ENCODE assay signal across 14 cellular contexts in the genomic region with DNA sequence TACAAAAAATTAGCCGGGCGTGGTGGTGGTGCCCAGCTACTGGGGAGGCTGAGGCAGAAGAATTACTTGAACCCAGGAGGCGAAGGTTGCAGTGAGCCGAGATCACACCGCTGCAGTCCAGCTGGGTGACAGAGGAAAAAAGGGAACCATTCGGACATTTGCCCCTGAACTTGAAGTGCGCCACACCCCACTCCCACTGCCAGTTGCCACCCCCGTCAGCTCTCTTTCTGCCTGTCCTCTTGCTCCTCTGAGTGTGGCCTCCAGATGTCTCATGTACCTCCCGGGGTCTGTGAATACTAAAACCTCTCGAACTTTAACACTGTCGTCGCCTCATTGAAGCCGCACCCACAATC. TPM values are rescaled to one million over a fixed set of nuclear protein-coding genes. Genes with fewer than 3 reads are reported as not detected.
DNase-seq lines count a peak whose midpoint lies in the region; ATAC-seq and TF ChIP-seq lines count a peak whose summit lies in the region.
"Had no signal": no experiment of that assay in that cellular context is flagged by ENCODE, and none has a peak within 500 bp of the region (broad histone marks: within the 10 kb centered on the region; RNA-seq: fewer than 3 reads in every experiment).

No MANE protein-coding gene starts in this region.

- H3K14ac ChIP-seq in trophoblast cell (ENCODE audit: low read length) = peak overlapping the region; percentile 67

- H3K27ac ChIP-seq in heart right ventricle (peak overlapping the region; percentile 87 to 98 (median 94)), trophoblast cell (ENCODE audit: low read depth, low read length) (peak overlapping the region; percentile 42)

- H2BK5ac ChIP-seq in trophoblast cell (ENCODE audit: low read depth, low read length, poor library complexity) = peak overlapping the region; percentile 76

- H3K4me1 ChIP-seq in heart right ventricle = peaks cover 13 to 72% (median 34%) of the 10 kb centered on the region in 9 donors
- H3K4me1 ChIP-seq in trophoblast cell (ENCODE audit: control insufficient read depth in 1 of 2, insufficient read depth in 2 of 2, low read length in 2 of 2) = peaks cover 7 to 12% of the 10 kb centered on the region in 2 experiments

- H3K4me3 ChIP-seq in heart right ventricle = peak overlapping the region in 6 of 10 donors; percentile 12 to 52 (median 20)
- H3K4me3 ChIP-seq in trophoblast cell (ENCODE audit: low read depth, low read length) = no peak overlapping the region

- no peak overlapping the region for H2AFZ ChIP-seq in trophoblast cell (ENCODE audit: insufficient read depth, low read length, poor library complexity)

- no peak for TF ChIP-seq CTCF in heart right ventricle (IDR thresholded peaks at IDR 0.05)

- H2BK12ac ChIP-seq in trophoblast cell (ENCODE audit: low read length) = peak overlapping the region; percentile 55

- no peak overlapping the region for H3K23ac ChIP-seq in trophoblast cell (ENCODE audit: low read length)

- intact Hi-C loops in Right ventricle myocardium inferior (cut with DNase I) (no loop called here), cardiac septum (cut with DNase I) (loop anchor here (2.0 to 5.0 kb wide), 2 partner anchors 97 to 110 kb away; no protein-coding TSS in a partner anchor), heart right ventricle (cut with DNase I) (loop anchor here in 2 of 10 donors (5.0 kb wide), 1 partner anchor 112 kb away; no protein-coding TSS in a partner anchor)

- H2AK5ac ChIP-seq in trophoblast cell (ENCODE audit: low read length) = peak overlapping the region; percentile 9

- H4K8ac ChIP-seq in trophoblast cell (ENCODE audit: low read depth, low read length) = peak overlapping the region; percentile 50

- H3K9me3 ChIP-seq in heart right ventricle (no peaks in the 10 kb centered on the region), trophoblast cell (ENCODE audit: insufficient read depth, low read depth, low read length) (peaks cover 11% of the 10 kb centered on the region)

- no peak overlapping the region for H4K12ac ChIP-seq in trophoblast cell (ENCODE audit: low read depth, low read length)

- 49 to 50% methylated on average over 13 of the region's 13 CpGs for WGBS in heart right ventricle, 2 donors
- no CpG with 5 or more reads among the region's 13 CpGs for WGBS in trophoblast cell (ENCODE audit: extremely low coverage, insufficient coverage, insufficient read length)

- H4K91ac ChIP-seq in trophoblast cell (ENCODE audit: low read depth, low read length) = peak overlapping the region; percentile 94

- peaks cover 16% of the 10 kb centered on the region for H3K79me1 ChIP-seq in trophoblast cell (ENCODE audit: low read length)

- DNase-seq in Right ventricle myocardium inferior (ENCODE audit: missing footprints) = peak; percentile 72
- DNase-seq in cardiac septum (ENCODE audit: low spot score) = no peak
- peak in 1 of 2 donors; percentile 43 for DNase-seq in heart right ventricle
- DNase-seq in trophoblast cell = no peak
- DNase-seq in stimulated activated CD4-positive, alpha-beta T cell treated with anti-CD3 and anti-CD28 coated beads, Interleukin-4, amount 100 ng/mL, for 24 hours = no peak
- no peak for DNase-seq in germinal center (ENCODE audit: low spot score)
- DNase-seq: DMS 273 treated with DMSO at 0.1 percent for 48 hours, NCI-H1105 treated with DMSO at 0.1 percent for 48 hours had no signal

- H3K18ac ChIP-seq in trophoblast cell (ENCODE audit: low read length) = peak overlapping the region; percentile 54

- H3K9ac ChIP-seq in trophoblast cell (ENCODE audit: low read length) = no peak overlapping the region

- peak overlapping the region; percentile 85 for H2BK120ac ChIP-seq in trophoblast cell (ENCODE audit: insufficient read depth, low read length, poor library complexity)

- H3K27me3 ChIP-seq in heart right ventricle (no peaks in the 10 kb centered on the region), trophoblast cell (ENCODE audit: insufficient read depth, low read length) (no peaks in the 10 kb centered on the region)

- ATAC-seq in Right ventricle myocardium inferior (peak; percentile 30), heart right ventricle (peak in 7 of 8 donors; percentile 17 to 53 (median 38)), HG02623 (IDR thresholded peaks at IDR 0.05; ENCODE audit: unreplicated experiment) (no peak), GM18519 (IDR thresholded peaks at IDR 0.05; ENCODE audit: low FRiP score, unreplicated experiment) (no peak)

- H3K4me2 ChIP-seq in trophoblast cell (ENCODE audit: low read length) = no peak overlapping the region

- no peaks in the 10 kb centered on the region for H3K79me2 ChIP-seq in trophoblast cell (ENCODE audit: control insufficient read depth, insufficient read depth, low read length, poor library complexity)

- H3K4ac ChIP-seq in trophoblast cell (ENCODE audit: low read depth, low read length) = peak overlapping the region; percentile 6

- H3K36me3 ChIP-seq in heart right ventricle = no peaks in the 10 kb centered on the region
- no peaks in the 10 kb centered on the region for H3K36me3 ChIP-seq in trophoblast cell (ENCODE audit: control insufficient read depth in 1 of 2, insufficient read depth in 2 of 2, low read length in 2 of 2)

RNA-seq across cellular contexts. Expression of a gene that starts 4.0 kb away (rescaled TPM):
- total RNA-seq in Right ventricle myocardium inferior (7.2 TPM), cardiac septum (3.2 TPM), heart right ventricle (10 to 100 TPM in 1 of 10 donors, 1 to 10 TPM in 9; 1.3 to 16.5 (median 3.3) TPM)
- 1 to 10 TPM in 1 of 2 donors, under 1 TPM in 1; 0.73 to 2.0 TPM for polyA plus RNA-seq in heart right ventricle
- 0.03 and 0.04 TPM in 2 replicates for polyA plus RNA-seq in trophoblast cell (2013)
- total RNA-seq: A172, progenitor cell of endocrine pancreas had no signal

RNA-seq across cellular contexts. Expression of a gene that starts 38.0 kb away (rescaled TPM):
- 0.95 TPM for total RNA-seq in Right ventricle myocardium inferior
- 1.4 TPM for total RNA-seq in cardiac septum
- total RNA-seq in heart right ventricle = 1 to 10 TPM in 4 of 10 donors, under 1 TPM in 6; 0.17 to 5.8 (median 0.54) TPM
- polyA plus RNA-seq in heart right ventricle = under 1 TPM in 1 of 2 donors, not detected in 1; 0.67 TPM
- polyA plus RNA-seq in trophoblast cell (2013) = not detected in 2 replicates
- total RNA-seq: A172, dermis microvascular lymphatic vessel endothelial cell, lung microvascular endothelial cell, progenitor cell of endocrine pancreas had no signal

RNA-seq across cellular contexts. Expression of a gene that starts 47.3 kb away (rescaled TPM):
- 5.3 TPM for total RNA-seq in Right ventricle myocardium inferior
- 5.4 TPM for total RNA-seq in cardiac septum
- 10 to 100 TPM in 2 of 10 donors, 1 to 10 TPM in 8; 1.5 to 16.9 (median 4.0) TPM for total RNA-seq in heart right ventricle
- 1 to 10 TPM in 1 of 2 donors, under 1 TPM in 1; 0.95 to 4.4 TPM for polyA plus RNA-seq in heart right ventricle
- polyA plus RNA-seq in trophoblast cell (2013) = 0.18 and 0.22 TPM in 2 replicates
- total RNA-seq: A172, dermis microvascular lymphatic vessel endothelial cell, lung microvascular endothelial cell, progenitor cell of endocrine pancreas had no signal

Comparison
In these comparisons a context has a peak if more than half of its experiments do, and no peak if none do; other contexts are left out.
1. ATAC-seq: peak in Right ventricle myocardium inferior (single experiment) and heart right ventricle (7 of 8); none in HG02623 (single experiment) and GM18519 (single experiment).